Comparison of ENCODE assay signal across 16 cellular contexts in genomic region chr5:103375356-103375755, GRCh38.
A peak's percentile ranks its signal among the peaks of the same experiment; 100 is the strongest.
DNase-seq lines count a peak whose midpoint lies in the region; ATAC-seq and TF ChIP-seq lines count a peak whose summit lies in the region.
"Had no signal": no experiment of that assay in that cellular context is flagged by ENCODE, and none has a peak within 500 bp of the region (broad histone marks: within the 10 kb centered on the region; RNA-seq: fewer than 3 reads in every experiment).

No MANE protein-coding gene starts in this region.

- TF ChIP-seq CTCF in BE2C (IDR thresholded peaks at IDR 0.05; ENCODE audit: low read depth, low read length) (peak; percentile 24; the same call in 1 of the 2 replicates), HEK293 (tag by site-specific recombination; IDR thresholded peaks at IDR 0.05) (no peak), foreskin fibroblast (IDR thresholded peaks at IDR 0.05; ENCODE audit: low read depth, low read length) (peak; percentile 2), heart right ventricle (IDR thresholded peaks at IDR 0.05) (no peak)

- H3K27ac ChIP-seq in HEK293 (ENCODE audit: extremely low read depth, low read depth, low read length) (peak overlapping the region; percentile 38; the same call in 1 of the 2 replicates), heart right ventricle (no peak overlapping the region)
- H3K27ac ChIP-seq: Peyer's patch had no signal

- intact Hi-C loops in heart right ventricle (cut with DNase I) = no loop called here

- H3K9me3 ChIP-seq in BE2C (no peaks in the 10 kb centered on the region; the same call in 1 of the 2 replicates), HEK293 (ENCODE audit: control insufficient read depth, insufficient read depth, low read depth, low read length) (no peaks in the 10 kb centered on the region), heart right ventricle (no peaks in the 10 kb centered on the region)
- H3K9me3 ChIP-seq: MG63, Peyer's patch had no signal

- H3K4me1 ChIP-seq in BE2C = no peaks in the 10 kb centered on the region; the same call in 1 of the 2 replicates
- H3K4me1 ChIP-seq in HEK293 (ENCODE audit: control insufficient read depth, insufficient read depth, low read length) = peaks cover 26% of the 10 kb centered on the region
- H3K4me1 ChIP-seq in heart right ventricle = peaks cover 0 to 8% (median 0%) of the 10 kb centered on the region in 9 donors

- H3K4me3 ChIP-seq in BE2C (ENCODE audit: low read depth, low read length) = no peak overlapping the region
- H3K4me3 ChIP-seq in HEK293 (ENCODE audit: low read depth, low read length) = no peak overlapping the region
- no peak overlapping the region for H3K4me3 ChIP-seq in foreskin fibroblast (ENCODE audit: low read depth in 1 of 2, low read length in 2 of 2)
- no peak overlapping the region for H3K4me3 ChIP-seq in heart right ventricle
- H3K4me3 ChIP-seq: MG63, Peyer's patch had no signal

- no peak for ATAC-seq in heart right ventricle
- ATAC-seq: activated T-cell treated with anti-CD3 and anti-CD28 coated beads, Interleukin-2, amount 50 U/mL, for 72 hours had no signal

- WGBS in heart right ventricle, 2 donors = 72 to 81% methylated on average over 1 of the region's 1 CpG

- DNase-seq in BE2C = no peak
- DNase-seq in SK-MEL-5 (ENCODE audit: low read depth, low spot score) = peak; percentile 80
- DNase-seq in foreskin fibroblast = peak; percentile 60 to 71
- DNase-seq in RKO (ENCODE audit: low spot score) = no peak
- DNase-seq in ACHN = no peak
- no peak for DNase-seq in NCI-H2196 treated with DMSO at 0.1 percent for 48 hours (lab: John Stamatoyannopoulos, UW; ENCODE audit: unreplicated experiment)
- no peak for DNase-seq in heart right ventricle
- DNase-seq: activated B cell treated with CpG ODN at 0.5 μM for 24 hours; activated T-cell treated with anti-CD3 and anti-CD28 coated beads, Interleukin-2, amount 50 U/mL, for 72 hours; C1 segment of cervical spinal cord; dermis blood vessel endothelial cell; MG63; Peyer's patch; stimulated activated CD4-positive, alpha-beta T cell treated with anti-CD3 and anti-CD28 coated beads, Interleukin-15, amount 100 ng/mL, for 24 hours; stimulated activated naive CD4-positive, alpha-beta T cell had no signal

- POLR2A ChIA-PET in HEK293 (lab: Yijun Ruan, JAX) = interaction anchor here (0.6 kb wide), 1 partner anchor 117 kb away, joined by 6 read pairs; the partner anchor contains the start of gene MACIR

- in situ Hi-C loops in SK-MEL-5 (cut with HindIII; ENCODE audit: low pct_unique_long_range_greater_than_20kb, low sequenced_read_pairs) (no loop called here), ACHN (cut with HindIII; ENCODE audit: low pct_ligation_motif_present, low pct_unique_long_range_greater_than_20kb, low sequenced_read_pairs) (no loop called here)

- H3K27me3 ChIP-seq in BE2C = no peaks in the 10 kb centered on the region
- no peaks in the 10 kb centered on the region for H3K27me3 ChIP-seq in heart right ventricle
- H3K27me3 ChIP-seq: MG63, Peyer's patch had no signal

- H3K36me3 ChIP-seq in BE2C = no peaks in the 10 kb centered on the region
- H3K36me3 ChIP-seq in HEK293 (ENCODE audit: control insufficient read depth in 2 of 2, insufficient read depth in 1 of 2, low read length in 2 of 2) = no peaks in the 10 kb centered on the region
- H3K36me3 ChIP-seq in heart right ventricle = no peaks in the 10 kb centered on the region
- H3K36me3 ChIP-seq: MG63, Peyer's patch had no signal

- CTCF ChIA-PET in HEK293 (lab: Yijun Ruan, JAX) = interaction anchor here (0.8 to 1.5 kb wide), 2 partner anchors 10 to 29 kb away, joined by 3 to 8 read pairs; no protein-coding TSS in a partner anchor

TF ChIP-seq in HEK293, 187 proteins besides CTCF, POLR2A, EP300 and RAD21:
- no peak for TF ChIP-seq ZNF10 (tag by site-specific recombination; IDR thresholded peaks at IDR 0.05)
- TF ChIP-seq ZNF302 (tag by site-specific recombination; IDR thresholded peaks at IDR 0.05; ENCODE audit: low read depth) = no peak
- no peak for TF ChIP-seq ZNF221 (tag by site-specific recombination; IDR thresholded peaks at IDR 0.05; ENCODE audit: borderline replicate concordance)
- no peak for TF ChIP-seq ZNF473 (tag by site-specific recombination; IDR thresholded peaks at IDR 0.05)
- no peak for TF ChIP-seq BCL11A (tag by site-specific recombination; IDR thresholded peaks at IDR 0.05; ENCODE audit: low read depth)
- TF ChIP-seq ZNF664 (tag by site-specific recombination; IDR thresholded peaks at IDR 0.05) = no peak
- no peak for TF ChIP-seq ZNF600 (tag by site-specific recombination; IDR thresholded peaks at IDR 0.05)
- no peak for TF ChIP-seq ZSCAN23 (tag by site-specific recombination; IDR thresholded peaks at IDR 0.05)
- TF ChIP-seq FEZF1 (tag by site-specific recombination; IDR thresholded peaks at IDR 0.05) = peak; percentile 89
- no peak for TF ChIP-seq ZNF560 (tag by site-specific recombination; IDR thresholded peaks at IDR 0.05; ENCODE audit: borderline replicate concordance)
- TF ChIP-seq ZNF621 (tag by site-specific recombination; IDR thresholded peaks at IDR 0.05) = no peak
- TF ChIP-seq ZNF555 (tag by site-specific recombination; conservative IDR thresholded peaks at IDR 0.05) = no peak
- TF ChIP-seq TRIM28 (IDR thresholded peaks at IDR 0.05; ENCODE audit: borderline replicate concordance, low read length) = 0 out of 2 replicates have a peak, but pooled peaks have one; percentile 24
- no peak for TF ChIP-seq ZSCAN16 (tag by site-specific recombination; IDR thresholded peaks at IDR 0.05)
- no peak for TF ChIP-seq YY2 (tag by site-specific recombination; IDR thresholded peaks at IDR 0.05)
- no peak for TF ChIP-seq ZNF18 (tag by site-specific recombination; IDR thresholded peaks at IDR 0.05)
- no peak for TF ChIP-seq AEBP2 (tag by site-specific recombination; IDR thresholded peaks at IDR 0.05; ENCODE audit: borderline replicate concordance)
- TF ChIP-seq ZSCAN18 (tag by site-specific recombination; IDR thresholded peaks at IDR 0.05) = no peak

Comparison
In these comparisons a context has a peak if more than half of its experiments do, and no peak if none do; other contexts are left out.
1. DNase-seq: peak in SK-MEL-5 (single experiment) and foreskin fibroblast (2 of 2); none in BE2C (single experiment), RKO (single experiment), ACHN (single experiment), NCI-H2196 treated with DMSO at 0.1 percent for 48 hours (single experiment) and heart right ventricle (0 of 2).
2. CTCF ChIP-seq: peak in BE2C (single experiment) and foreskin fibroblast (single experiment); none in HEK293 (single experiment) and heart right ventricle (0 of 9).